Comparison of ENCODE assay signal across 28 cellular contexts in the genomic region with DNA sequence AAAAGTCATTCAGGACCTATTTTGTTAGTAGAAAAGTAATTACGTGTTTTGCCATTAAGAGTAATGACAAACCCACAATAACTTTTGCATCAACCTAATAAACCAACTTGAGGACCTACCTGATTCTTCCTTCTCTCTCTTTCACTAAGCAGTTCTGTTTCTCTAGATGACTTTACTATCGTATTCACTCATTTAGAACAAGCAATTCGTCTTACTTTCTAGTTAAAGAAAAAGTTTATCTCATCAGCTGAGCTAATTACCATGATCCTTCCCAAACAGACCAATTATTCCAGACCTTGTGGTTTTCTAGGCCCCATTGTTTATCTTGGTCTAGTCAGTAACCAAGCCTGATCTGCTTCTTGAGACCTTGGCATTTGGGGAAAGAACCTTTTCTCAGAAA. TPM values are rescaled to one million over a fixed set of nuclear protein-coding genes. Genes with fewer than 3 reads are reported as not detected.
"Had no signal": no experiment of that assay in that cellular context is flagged by ENCODE, and none has a peak within 500 bp of the region (broad histone marks: within the 10 kb centered on the region; RNA-seq: fewer than 3 reads in every experiment).

No MANE protein-coding gene starts in this region.

- H3K27me3 ChIP-seq: Peyer's patch, SJCRH30 had no signal

- H3K36me3 ChIP-seq: Peyer's patch, SJCRH30 had no signal

- H3K4me1 ChIP-seq: Peyer's patch, SJCRH30 had no signal

- DNase-seq: Kasumi-1, NCI-H1092, NCI-H1105 treated with DMSO at 0.1 percent for 48 hours, NCI-H1436, NCI-H187, NCI-H2029, NCI-H2081 treated with DMSO at 0.1 percent for 48 hours, NCI-H2171, NCI-H226, NCI-H446, NCI-H510A, NCI-H524 treated with DMSO at 0.1 percent for 48 hours, NCI-H69, NCI-H774, PC-9, Peyer's patch, SHP77 treated with DMSO at 0.1 percent for 48 hours, SJCRH30, T-helper 1 cell had no signal

- ATAC-seq: K562, Right ventricle myocardium inferior, SK-N-SH treated with all-trans-retinoic acid at 6 μM for 48 hours had no signal

- FAIRE-seq: K562 had no signal

- H3K27ac ChIP-seq: KMS-11, PC-9, Peyer's patch, SJCRH30 had no signal

- H3K4me3 ChIP-seq: K562, PC-9, Peyer's patch, SJCRH30 had no signal

- H2AFZ ChIP-seq: PC-9 had no signal

- H3K9ac ChIP-seq: KMS-11 had no signal

- H3K9me3 ChIP-seq: Peyer's patch, SJCRH30 had no signal

- H3K4me2 ChIP-seq: KMS-11, PC-9 had no signal

RNA-seq across cellular contexts. Expression of gene PRDM9, which starts 49.6 kb away (rescaled TPM):
- total RNA-seq: HT1080, M059J, OCI-LY7, PC-9, Peyer's patch, Right ventricle myocardium inferior, RPMI7951, SJCRH30 had no signal
- polyA plus RNA-seq: IgD-negative memory B cell had no signal
